Comparison of ENCODE assay signal across 8 cellular contexts in genomic region chr11:122556605-122557004, GRCh38.
DNase-seq lines count a peak whose midpoint lies in the region; ATAC-seq lines count a peak whose summit lies in the region.

No MANE protein-coding gene starts in this region.

- intact Hi-C loops in sciatic nerve (cut with DNase I): no loop called here

- peak; percentile 67 for ATAC-seq in sciatic nerve
- no peak for ATAC-seq in GM21786 (IDR thresholded peaks at IDR 0.05; ENCODE audit: unreplicated experiment)
- ATAC-seq in GM18520 (IDR thresholded peaks at IDR 0.05; ENCODE audit: unreplicated experiment): no peak
- no peak for ATAC-seq in GM18868 (IDR thresholded peaks at IDR 0.05; ENCODE audit: unreplicated experiment)

- DNase-seq in ELF-1 (ENCODE audit: low read depth, low spot score) (peak; percentile 78), RPMI7951 (ENCODE audit: low read depth) (peak; percentile 23), glomerular visceral epithelial cell (ENCODE audit: extremely low spot score) (peak; percentile 11), sciatic nerve (ENCODE audit: low spot score) (no peak)
- no peak for DNase-seq in effector CD4-positive, alpha-beta T cell

Comparison
In these comparisons a context has a peak if more than half of its experiments do, and no peak if none do; other contexts are left out.
1. DNase-seq: peak in ELF-1 (single experiment), RPMI7951 (single experiment) and glomerular visceral epithelial cell (single experiment); none in sciatic nerve (single experiment) and effector CD4-positive, alpha-beta T cell (single experiment).